14 cellular contexts compared by ENCODE assay signal in the genomic region with DNA sequence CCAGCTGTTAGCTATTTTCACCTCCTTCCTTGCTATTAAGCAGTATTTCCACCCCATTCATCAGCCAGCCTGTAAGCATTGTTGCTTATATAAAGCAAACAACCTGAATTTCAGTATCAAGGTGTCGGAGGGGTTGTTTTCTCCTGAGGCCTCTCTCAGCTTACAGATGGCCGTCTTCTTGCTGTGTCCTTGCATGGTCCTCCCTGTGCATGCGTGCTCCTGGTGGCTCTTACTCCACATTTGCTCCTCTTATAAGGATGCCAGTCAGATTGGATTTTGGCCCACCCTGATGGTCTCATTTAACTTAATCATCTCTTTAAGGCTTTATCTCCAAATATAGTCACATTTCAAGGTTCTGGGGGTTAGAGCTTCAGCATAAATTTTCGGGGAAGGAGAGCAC. TPM values are rescaled to one million over a fixed set of nuclear protein-coding genes. Genes with fewer than 3 reads are reported as not detected.
DNase-seq lines count a peak whose midpoint lies in the region; ATAC-seq and TF ChIP-seq lines count a peak whose summit lies in the region.
"Had no signal": no experiment of that assay in that cellular context is flagged by ENCODE, and none has a peak within 500 bp of the region (broad histone marks: within the 10 kb centered on the region; RNA-seq: fewer than 3 reads in every experiment).

No MANE protein-coding gene starts in this region.

- TF ChIP-seq CTCF in brain (conservative IDR thresholded peaks at IDR 0.05) (no peak), nephron progenitor cell (IDR thresholded peaks at IDR 0.05) (no peak), adrenal gland (IDR thresholded peaks at IDR 0.05) (no peak)

- H3K4me1 Mint-ChIP-seq in activated CD4-positive, alpha-beta T cell treated with anti-CD3 and anti-CD28 coated beads for 36 hours = peaks cover 46% of the 10 kb centered on the region
- peaks cover 54% of the 10 kb centered on the region for H3K4me1 Mint-ChIP-seq in activated CD4-positive, alpha-beta T cell treated with anti-CD3 and anti-CD28 coated beads, Interleukin-2, amount 10 ng/mL, durations not matched to agents 7 days and 5 days
- peaks cover 50% of the 10 kb centered on the region for H3K4me1 Mint-ChIP-seq in brain
- H3K4me1 Mint-ChIP-seq in nephron progenitor cell = peaks cover 47% of the 10 kb centered on the region

- H3K9me3 ChIP-seq in Karpas-422 (ENCODE audit: low read length) (no peaks in the 10 kb centered on the region), adrenal gland (replicated peaks in 1 of 3) (no peaks in the 10 kb centered on the region)
- H3K9me3 ChIP-seq: gastroesophageal sphincter, SJCRH30, upper lobe of right lung had no signal

- H3K9me2 ChIP-seq in Karpas-422 (replicated peaks; ENCODE audit: insufficient read depth, low read length) = no peaks in the 10 kb centered on the region

- no peak for ATAC-seq in activated CD4-positive, alpha-beta T cell treated with anti-CD3 and anti-CD28 coated beads for 36 hours
- ATAC-seq: gastroesophageal sphincter, upper lobe of right lung had no signal

- WGBS in adrenal gland, 4 donors = 73 to 90% (median 85%) methylated on average over 4 of the region's 4 CpGs

- POLR2A ChIA-PET in activated CD4-positive, alpha-beta T cell treated with anti-CD3 and anti-CD28 coated beads for 36 hours (lab: Charles Lee) = no interaction called here
- POLR2A ChIA-PET in activated CD4-positive, alpha-beta T cell treated with anti-CD3 and anti-CD28 coated beads, Interleukin-2, amount 10 ng/mL, durations not matched to agents 7 days and 5 days (lab: Charles Lee) = no interaction called here

- no peak overlapping the region for H3K27ac ChIP-seq in Karpas-422 (ENCODE audit: low read length)
- no peak overlapping the region for H3K27ac ChIP-seq in adrenal gland
- H3K27ac ChIP-seq: gastroesophageal sphincter, SJCRH30, upper lobe of right lung had no signal

- H3K4me2 ChIP-seq in Karpas-422 (ENCODE audit: low read depth, low read length, poor library complexity, severe bottlenecking) = peak overlapping the region; percentile 78

- DNase-seq in activated CD4-positive, alpha-beta T cell treated with anti-CD3 and anti-CD28 coated beads for 36 hours = no peak
- DNase-seq in activated CD4-positive, alpha-beta T cell treated with anti-CD3 and anti-CD28 coated beads, Interleukin-2, amount 10 ng/mL, durations not matched to agents 7 days and 5 days = no peak
- no peak for DNase-seq in Karpas-422
- no peak for DNase-seq in nephron progenitor cell
- DNase-seq in midbrain (lab: John Stamatoyannopoulos, UW) = no peak
- DNase-seq in DMS79 (lab: John Stamatoyannopoulos, UW) = no peak
- DNase-seq in adrenal gland = no peak
- DNase-seq: NCI-H1694 treated with DMSO at 0.1 percent for 48 hours, NCI-H510A, SJCRH30, upper lobe of right lung had no signal

- H3K27ac Mint-ChIP-seq in activated CD4-positive, alpha-beta T cell treated with anti-CD3 and anti-CD28 coated beads for 36 hours = no peak overlapping the region
- no peak overlapping the region for H3K27ac Mint-ChIP-seq in activated CD4-positive, alpha-beta T cell treated with anti-CD3 and anti-CD28 coated beads, Interleukin-2, amount 10 ng/mL, durations not matched to agents 7 days and 5 days
- no peak overlapping the region for H3K27ac Mint-ChIP-seq in brain
- H3K27ac Mint-ChIP-seq in nephron progenitor cell = peak overlapping the region; percentile 8

- H3K27me3 ChIP-seq in Karpas-422 (ENCODE audit: low read length) = no peaks in the 10 kb centered on the region
- no peaks in the 10 kb centered on the region for H3K27me3 ChIP-seq in adrenal gland
- H3K27me3 ChIP-seq: gastroesophageal sphincter, SJCRH30, upper lobe of right lung had no signal

- no peak overlapping the region for H2AFZ ChIP-seq in Karpas-422 (ENCODE audit: low read length)

- CTCF ChIA-PET in activated CD4-positive, alpha-beta T cell treated with anti-CD3 and anti-CD28 coated beads for 36 hours (lab: Charles Lee) = interaction anchor here (0.6 to 0.7 kb wide), 2 partner anchors 181 to 554 kb away, joined by 3 read pairs; no protein-coding TSS in a partner anchor
- CTCF ChIA-PET in activated CD4-positive, alpha-beta T cell treated with anti-CD3 and anti-CD28 coated beads, Interleukin-2, amount 10 ng/mL, durations not matched to agents 7 days and 5 days (lab: Charles Lee) = interaction anchor here (0.7 to 1.1 kb wide), 2 partner anchors 14 to 29 kb away, joined by 3 to 5 read pairs; no protein-coding TSS in a partner anchor

- no peaks in the 10 kb centered on the region for H3K27me3 Mint-ChIP-seq in activated CD4-positive, alpha-beta T cell treated with anti-CD3 and anti-CD28 coated beads for 36 hours
- no peaks in the 10 kb centered on the region for H3K27me3 Mint-ChIP-seq in activated CD4-positive, alpha-beta T cell treated with anti-CD3 and anti-CD28 coated beads, Interleukin-2, amount 10 ng/mL, durations not matched to agents 7 days and 5 days
- H3K27me3 Mint-ChIP-seq in brain (peaks cover 11% of the 10 kb centered on the region), nephron progenitor cell (ENCODE audit: low read depth, poor library complexity) (no peaks in the 10 kb centered on the region)

- peaks cover 39% of the 10 kb centered on the region for H3K36me3 Mint-ChIP-seq in activated CD4-positive, alpha-beta T cell treated with anti-CD3 and anti-CD28 coated beads for 36 hours (ENCODE audit: low read depth)
- peaks cover 27% of the 10 kb centered on the region for H3K36me3 Mint-ChIP-seq in activated CD4-positive, alpha-beta T cell treated with anti-CD3 and anti-CD28 coated beads, Interleukin-2, amount 10 ng/mL, durations not matched to agents 7 days and 5 days (ENCODE audit: low read depth)
- H3K36me3 Mint-ChIP-seq in brain (peaks cover 33% of the 10 kb centered on the region), nephron progenitor cell (ENCODE audit: low read depth) (peaks cover 38% of the 10 kb centered on the region)

- intact Hi-C loops in activated CD4-positive, alpha-beta T cell treated with anti-CD3 and anti-CD28 coated beads for 36 hours (cut with DNase I, micrococcal nuclease) = loop anchor here in 1 of 2 experiments (5.0 to 10.0 kb wide), 2 partner anchors 907 to 1004 kb away; a partner anchor contains a TSS
- intact Hi-C loops in adrenal gland (cut with DNase I) = no loop called here

- no peak overlapping the region for H3K9ac ChIP-seq in Karpas-422 (ENCODE audit: low read length)

- H3K4me1 ChIP-seq in Karpas-422 (ENCODE audit: low read length) = peaks cover 36% of the 10 kb centered on the region
- H3K4me1 ChIP-seq in adrenal gland (replicated peaks in 1 of 2) = peaks cover 23 to 35% of the 10 kb centered on the region in 2 donors
- H3K4me1 ChIP-seq: SJCRH30 had no signal

- no peaks in the 10 kb centered on the region for H4K20me1 ChIP-seq in Karpas-422 (ENCODE audit: insufficient read depth, low read depth, low read length)

- TF ChIP-seq POLR2A in adrenal gland (IDR thresholded peaks at IDR 0.05) = no peak

- peaks cover 85% of the 10 kb centered on the region for H3K79me2 ChIP-seq in Karpas-422 (ENCODE audit: low read length)

- H3K36me3 ChIP-seq in Karpas-422 (ENCODE audit: insufficient read depth, low read length) = peaks cover 44% of the 10 kb centered on the region
- H3K36me3 ChIP-seq in adrenal gland (replicated peaks in 1 of 2) = peaks cover 0 to 35% of the 10 kb centered on the region in 2 donors

- H3K4me3 ChIP-seq in Karpas-422 (ENCODE audit: low read length) (no peak overlapping the region), adrenal gland (no peak overlapping the region)
- H3K4me3 ChIP-seq: gastroesophageal sphincter, lung, SJCRH30, upper lobe of right lung had no signal

- no peaks in the 10 kb centered on the region for H3K9me3 Mint-ChIP-seq in activated CD4-positive, alpha-beta T cell treated with anti-CD3 and anti-CD28 coated beads for 36 hours (ENCODE audit: low read depth)
- no peaks in the 10 kb centered on the region for H3K9me3 Mint-ChIP-seq in activated CD4-positive, alpha-beta T cell treated with anti-CD3 and anti-CD28 coated beads, Interleukin-2, amount 10 ng/mL, durations not matched to agents 7 days and 5 days
- H3K9me3 Mint-ChIP-seq in brain (no peaks in the 10 kb centered on the region), nephron progenitor cell (no peaks in the 10 kb centered on the region)

- H3K4me3 Mint-ChIP-seq in activated CD4-positive, alpha-beta T cell treated with anti-CD3 and anti-CD28 coated beads for 36 hours = peak overlapping the region; percentile 24
- H3K4me3 Mint-ChIP-seq in activated CD4-positive, alpha-beta T cell treated with anti-CD3 and anti-CD28 coated beads, Interleukin-2, amount 10 ng/mL, durations not matched to agents 7 days and 5 days = no peak overlapping the region
- H3K4me3 Mint-ChIP-seq in brain (peak overlapping the region; percentile 42 to 100 (median 58)), nephron progenitor cell (peak overlapping the region; percentile 99)

RNA-seq across cellular contexts. Expression of a gene that starts 2.6 kb away (rescaled TPM):
- 10 to 100 TPM; 26.1 to 27.5 TPM for total RNA-seq in activated CD4-positive, alpha-beta T cell treated with anti-CD3 and anti-CD28 coated beads for 36 hours
- 10 to 100 TPM; 20.6 to 20.7 TPM for total RNA-seq in activated CD4-positive, alpha-beta T cell treated with anti-CD3 and anti-CD28 coated beads, Interleukin-2, amount 10 ng/mL, durations not matched to agents 7 days and 5 days
- 10.8 and 26.9 TPM in 2 replicates for total RNA-seq in Karpas-422 (2014; rRNA removed; shearing (Covaris generic); ENCODE audit: low replicate concordance)
- 15.8 TPM for polyA plus RNA-seq in brain (ENCODE audit: insufficient read depth, low read depth, low replicate concordance)
- 10 to 100 TPM; 22.7 to 55.4 (median 30.7) TPM for total RNA-seq in adrenal gland
- 10 to 100 TPM in 1 of 3 donors, 1 to 10 TPM in 2; 6.6 to 23.5 (median 6.8) TPM for polyA plus RNA-seq in adrenal gland

RNA-seq across cellular contexts. Expression of a gene that starts 2.7 kb away (rescaled TPM):
- 10 to 100 TPM in 1 of 2 experiments, 1 to 10 TPM in 1; 9.6 to 10.1 TPM for total RNA-seq in activated CD4-positive, alpha-beta T cell treated with anti-CD3 and anti-CD28 coated beads for 36 hours
- 1 to 10 TPM; 7.9 to 8.5 TPM for total RNA-seq in activated CD4-positive, alpha-beta T cell treated with anti-CD3 and anti-CD28 coated beads, Interleukin-2, amount 10 ng/mL, durations not matched to agents 7 days and 5 days
- total RNA-seq in Karpas-422 (2014; rRNA removed; shearing (Covaris generic); ENCODE audit: low replicate concordance) = 7.5 and 10.5 TPM in 2 replicates
- polyA plus RNA-seq in brain (ENCODE audit: insufficient read depth, low read depth, low replicate concordance) (1.2 TPM), adrenal gland (10 to 100 TPM in 1 of 3 donors, 1 to 10 TPM in 2; 6.5 to 10.2 (median 8.7) TPM)
- total RNA-seq in adrenal gland = 10 to 100 TPM in 3 of 8 donors, 1 to 10 TPM in 5; 4.6 to 15.2 (median 6.8) TPM

RNA-seq across cellular contexts. Expression of a gene that starts 46.9 kb away (rescaled TPM):
- total RNA-seq in activated CD4-positive, alpha-beta T cell treated with anti-CD3 and anti-CD28 coated beads for 36 hours = 10 to 100 TPM; 12.4 to 15.3 TPM
- total RNA-seq in activated CD4-positive, alpha-beta T cell treated with anti-CD3 and anti-CD28 coated beads, Interleukin-2, amount 10 ng/mL, durations not matched to agents 7 days and 5 days = 10 to 100 TPM; 18.0 to 18.4 TPM
- 14.3 and 21.1 TPM in 2 replicates for total RNA-seq in Karpas-422 (2014; rRNA removed; shearing (Covaris generic); ENCODE audit: low replicate concordance)
- polyA plus RNA-seq in brain (ENCODE audit: insufficient read depth, low read depth, low replicate concordance) = 4.0 TPM
- total RNA-seq in adrenal gland = 10 to 100 TPM; 13.6 to 26.6 (median 20.0) TPM
- 10 to 100 TPM in 1 of 3 donors, 1 to 10 TPM in 2; 7.8 to 26.8 (median 7.8) TPM for polyA plus RNA-seq in adrenal gland
